ENCODE assay signal across 13 cellular contexts in the genomic region with DNA sequence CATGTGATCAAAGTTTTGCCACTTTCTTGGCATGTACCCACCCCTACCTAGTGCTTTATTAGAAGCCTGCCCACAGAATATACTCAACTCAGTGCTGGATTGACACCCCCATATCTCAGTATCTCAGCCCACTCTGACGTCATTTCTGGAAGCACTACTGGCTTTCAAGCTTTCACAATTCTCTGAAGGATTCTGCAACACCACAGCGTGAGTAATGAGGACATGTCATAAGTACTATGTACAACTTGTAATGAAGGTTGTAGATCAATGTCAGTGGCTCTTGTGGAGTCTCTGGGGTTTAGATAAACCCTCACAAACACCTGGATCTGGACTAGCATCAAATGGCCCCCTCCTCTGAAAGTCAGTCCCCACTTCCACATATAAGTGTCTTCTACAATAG. TPM values are rescaled to one million over a fixed set of nuclear protein-coding genes. Genes with fewer than 3 reads are reported as not detected.
DNase-seq lines count a peak whose midpoint lies in the region; ATAC-seq and TF ChIP-seq lines count a peak whose summit lies in the region.
"Had no signal": no experiment of that assay in that cellular context is flagged by ENCODE, and none has a peak within 500 bp of the region (broad histone marks: within the 10 kb centered on the region; RNA-seq: fewer than 3 reads in every experiment).

No MANE protein-coding gene starts in this region.

- no peaks in the 10 kb centered on the region for H3K4me1 ChIP-seq in right lobe of liver
- H3K4me1 ChIP-seq: esophagus squamous epithelium had no signal

- H3K9me3 ChIP-seq in right lobe of liver, result no peaks in the 10 kb centered on the region

- DNase-seq in AG20443 (ENCODE audit: low spot score), result peak; percentile 78
- peak; percentile 45 for DNase-seq in HT1080 (ENCODE audit: low read depth)
- peak; percentile 99 for DNase-seq in amniotic epithelial cell (ENCODE audit: low read depth)
- no peak for DNase-seq in right lobe of liver
- no peak for DNase-seq in effector CD4-positive, alpha-beta T cell
- no peak for DNase-seq in NCI-H2196 (lab: John Stamatoyannopoulos, UW; ENCODE audit: unreplicated experiment)
- DNase-seq in activated gamma-delta T cell (lab: John Stamatoyannopoulos, UW), result no peak
- DNase-seq: activated CD4-positive, alpha-beta T cell treated with anti-CD3 and anti-CD28 coated beads for 1 hour; DMS153; esophagus squamous epithelium; NCI-H2081 had no signal

- no peak for TF ChIP-seq POLR2A in right lobe of liver (IDR thresholded peaks at IDR 0.05)

- TF ChIP-seq CTCF in right lobe of liver (IDR thresholded peaks at IDR 0.05), result no peak

- intact Hi-C loops in right lobe of liver (cut with DNase I), result no loop called here

- no peak overlapping the region for H3K4me3 ChIP-seq in right lobe of liver
- H3K4me3 ChIP-seq: esophagus squamous epithelium had no signal

- ATAC-seq in right lobe of liver, result peak in 3 of 4 donors; percentile 57 to 90 (median 67)
- no peak for ATAC-seq in HG03457 (IDR thresholded peaks at IDR 0.05; ENCODE audit: unreplicated experiment)
- ATAC-seq: HCT116 had no signal

- H3K36me3 ChIP-seq in right lobe of liver, result no peaks in the 10 kb centered on the region
- H3K36me3 ChIP-seq: esophagus squamous epithelium had no signal

- 4% methylated on average over 2 of the region's 2 CpGs for WGBS in right lobe of liver (ENCODE audit: insufficient coverage, low coverage, low lambda C conversion rate, missing lambda C conversion rate)

- H3K27me3 ChIP-seq in right lobe of liver, result no peaks in the 10 kb centered on the region
- H3K27me3 ChIP-seq: esophagus squamous epithelium had no signal

- H3K27ac ChIP-seq in right lobe of liver, result no peak overlapping the region
- H3K27ac ChIP-seq: esophagus squamous epithelium had no signal

RNA-seq across cellular contexts. Expression of a gene that starts 57.2 kb away (rescaled TPM):
- 0.07 TPM in 1 of 2 replicates, not detected in the other for total RNA-seq in HT1080 (2014; rRNA removed; shearing (Covaris generic))
- 0.21 and 0.24 TPM in 2 replicates for polyA plus RNA-seq in HT1080 (2015; cell fraction: cytosol; rRNA removed)
- polyA plus RNA-seq in HT1080 (2015; cell fraction: nucleus; rRNA removed), result 0.03 and 0.18 TPM in 2 replicates
- under 1 TPM; 0.49 to 0.97 (median 0.55) TPM for total RNA-seq in right lobe of liver

Comparison
In these comparisons a context has a peak if more than half of its experiments do, and no peak if none do; other contexts are left out.
1. DNase-seq: peak in AG20443 (single experiment), HT1080 (single experiment) and amniotic epithelial cell (single experiment); none in right lobe of liver (0 of 3), effector CD4-positive, alpha-beta T cell (single experiment), NCI-H2196 (single experiment) and activated gamma-delta T cell (single experiment).